9 cellular contexts compared by ENCODE assay signal in genomic region chr20:13283869-13284268, GRCh38.
"Had no signal": no experiment of that assay in that cellular context is flagged by ENCODE, and none has a peak within 500 bp of the region (broad histone marks: within the 10 kb centered on the region; RNA-seq: fewer than 3 reads in every experiment).

No MANE protein-coding gene starts in this region.

- H3K27ac Mint-ChIP-seq: HFFc6 had no signal

- H3K36me3 ChIP-seq: HAP-1 had no signal

- DNase-seq: H7, HFFc6, IMR-90, KBM-7 had no signal

- H3K9ac ChIP-seq: KMS-11 had no signal

- H3K4me3 Mint-ChIP-seq: GM23338, HFFc6 had no signal

- H3K27ac ChIP-seq: HL-60, KMS-11 had no signal

- H3K9me3 ChIP-seq: HAP-1 had no signal

- H3K9me3 Mint-ChIP-seq: GM23338 had no signal

- H3K4me3 ChIP-seq: GM23338, HAP-1 had no signal

- H3K4me1 ChIP-seq: HAP-1 had no signal

- ATAC-seq: GM23338, HCT116 had no signal

- H3K4me2 ChIP-seq: GM23338, KMS-11 had no signal
